14 cellular contexts compared by ENCODE assay signal in the genomic region with DNA sequence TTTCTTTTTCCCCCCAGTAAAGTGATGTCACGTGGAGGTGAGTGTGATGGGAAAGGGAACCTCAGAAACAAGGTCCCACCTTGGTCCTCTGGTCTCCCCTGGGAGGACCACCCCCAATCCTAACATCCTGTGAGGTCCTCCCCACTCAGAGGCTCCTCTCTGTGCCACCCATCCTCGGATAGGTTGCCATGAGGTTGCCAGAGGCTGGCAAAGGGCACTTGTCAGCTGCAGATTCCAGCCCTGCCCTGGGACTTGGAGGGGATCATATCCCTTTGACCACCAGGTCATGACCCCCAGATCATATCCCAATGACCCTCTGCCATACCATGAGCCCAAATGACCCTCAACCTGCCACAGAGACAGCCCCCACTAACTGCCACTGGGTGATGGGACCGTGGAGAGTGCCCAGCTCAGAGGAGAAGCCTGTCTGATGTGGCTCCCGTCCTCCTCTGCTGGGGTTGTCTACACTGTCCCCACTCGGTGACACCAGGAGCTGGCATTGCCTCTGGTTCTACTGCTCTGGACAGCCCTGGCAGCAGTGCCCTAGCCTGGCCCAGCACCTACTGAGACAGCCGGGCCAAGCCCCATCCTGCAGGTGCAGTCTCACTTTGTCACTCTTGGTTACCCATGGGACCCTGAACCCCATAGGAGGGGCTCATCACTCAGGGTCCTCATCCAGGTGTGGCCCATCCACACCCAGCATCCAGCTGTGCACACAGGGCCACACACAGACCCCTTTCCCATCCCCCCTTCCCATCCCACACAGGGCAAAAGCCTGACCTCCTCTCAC.
DNase-seq lines count a peak whose midpoint lies in the region; ATAC-seq, FAIRE-seq and TF ChIP-seq lines count a peak whose summit lies in the region.
"Had no signal": no experiment of that assay in that cellular context is flagged by ENCODE, and none has a peak within 500 bp of the region (broad histone marks: within the 10 kb centered on the region; RNA-seq: fewer than 3 reads in every experiment).

No MANE protein-coding gene starts in this region.

- H3K79me1 ChIP-seq in H1 (ENCODE audit: low read depth, low read length) (no peaks in the 10 kb centered on the region), neuronal stem cell (ENCODE audit: low read depth, low read length) (peaks cover 5% of the 10 kb centered on the region)

- H3K23ac ChIP-seq in H1 (ENCODE audit: insufficient read length), result no peak overlapping the region
- H3K23ac ChIP-seq in neuronal stem cell (ENCODE audit: low read depth, low read length, poor library complexity), result peak overlapping the region; percentile 98

- H2BK20ac ChIP-seq in H1 (ENCODE audit: low read length), result no peak overlapping the region

- TF ChIP-seq POLR2A in right lobe of liver (IDR thresholded peaks at IDR 0.05), result no peak
- TF ChIP-seq POLR2A in HepG2 (IDR thresholded peaks at IDR 0.05; ENCODE audit: insufficient read depth in 1 of 2, low read depth in 2 of 2, low read length in 2 of 2), result no peak
- TF ChIP-seq POLR2A in H1 (IDR thresholded peaks at IDR 0.05; ENCODE audit: control extremely low read depth in 1 of 2, low read depth in 2 of 2, low read length in 2 of 2), result no peak
- no peak for TF ChIP-seq POLR2A in uterus (IDR thresholded peaks at IDR 0.05)

- H3K4ac ChIP-seq in H1 (replicated peaks; ENCODE audit: insufficient read length, low read depth, low read length) (no peak overlapping the region), neuronal stem cell (ENCODE audit: low read length) (peak overlapping the region; percentile 66)

- no peak overlapping the region for H3K18ac ChIP-seq in H1 (ENCODE audit: extremely low read depth, low read length)
- peak overlapping the region; percentile 76 for H3K18ac ChIP-seq in neuronal stem cell (ENCODE audit: low read length)

- H3K9me3 ChIP-seq in right lobe of liver, result no peaks in the 10 kb centered on the region
- no peaks in the 10 kb centered on the region for H3K9me3 ChIP-seq in HepG2 (ENCODE audit: low read length)
- H3K9me3 ChIP-seq in H1 (ENCODE audit: insufficient read depth in 2 of 2, low read depth in 1 of 2, low read length in 1 of 2), result peaks cover 0 to 5% of the 10 kb centered on the region in 2 experiments; a peak in 1 of 4 replicates
- peaks cover 2 to 5% of the 10 kb centered on the region in 2 donors for H3K9me3 ChIP-seq in neuronal stem cell (replicated peaks in 1 of 2; ENCODE audit: control insufficient read depth in 2 of 2, insufficient read depth in 1 of 2, low read depth in 1 of 2, low read length in 2 of 2)
- no peaks in the 10 kb centered on the region for H3K9me3 ChIP-seq in uterus

- BruUV-seq in HepG2 (replicated peaks; lab: Mats Ljungman, UMichigan), result no TSS peak

- no peak overlapping the region for H2AFZ ChIP-seq in HepG2 (ENCODE audit: low read length)
- no peak overlapping the region for H2AFZ ChIP-seq in H1 (ENCODE audit: low read length)
- H2AFZ ChIP-seq in neuronal stem cell (ENCODE audit: low read length), result no peak overlapping the region

- ATAC-seq in right lobe of liver, result no peak
- no peak for ATAC-seq in HepG2
- ATAC-seq in HG02870 (IDR thresholded peaks at IDR 0.05; ENCODE audit: unreplicated experiment), result no peak

- H3K4me1 ChIP-seq in right lobe of liver (no peaks in the 10 kb centered on the region), HepG2 (ENCODE audit: insufficient read depth, low read length) (peaks cover 25% of the 10 kb centered on the region), H1 (replicated peaks in 1 of 4; ENCODE audit: control insufficient read depth in 3 of 4, insufficient read depth in 4 of 4, low read length in 3 of 4) (peaks cover 0 to 14% (median 6%) of the 10 kb centered on the region in 4 experiments; a peak in 5 of 7 replicates), neuronal stem cell (ENCODE audit: control insufficient read depth in 2 of 2, insufficient read depth in 1 of 2, low read depth in 1 of 2, low read length in 2 of 2) (peaks cover 5 to 12% of the 10 kb centered on the region in 2 donors), uterus (no peaks in the 10 kb centered on the region)

- H3K27me3 ChIP-seq in right lobe of liver, result no peaks in the 10 kb centered on the region
- peaks cover 22 to 53% of the 10 kb centered on the region in 2 experiments for H3K27me3 ChIP-seq in HepG2 (ENCODE audit: control insufficient read depth in 1 of 2, insufficient read depth in 2 of 2, low read length in 2 of 2)
- H3K27me3 ChIP-seq in H1 (replicated peaks in 1 of 4; ENCODE audit: control insufficient read depth in 3 of 4, extremely low read depth in 1 of 4, insufficient read depth in 3 of 4, low read length in 3 of 4), result peaks cover 0 to 46% (median 31%) of the 10 kb centered on the region in 4 experiments; a peak in 5 of 7 replicates
- H3K27me3 ChIP-seq in neuronal stem cell (ENCODE audit: control insufficient read depth in 3 of 3, insufficient read depth in 3 of 3, low read depth in 1 of 3, low read length in 3 of 3), result peaks cover 0 to 28% (median 7%) of the 10 kb centered on the region in 3 experiments
- H3K27me3 ChIP-seq in uterus, result no peaks in the 10 kb centered on the region

- in situ Hi-C loops in HepG2 (cut with HindIII; ENCODE audit: extremely low pct_ligation_motif_present, low pct_unique_long_range_greater_than_20kb), result no loop called here

- H3K23me2 ChIP-seq in H1 (ENCODE audit: low read depth, low read length), result no peaks in the 10 kb centered on the region

- H2BK120ac ChIP-seq in H1 (replicated peaks; ENCODE audit: low read depth, low read length) (no peak overlapping the region), neuronal stem cell (ENCODE audit: low read depth, low read length) (no peak overlapping the region)

- intact Hi-C loops in right lobe of liver (cut with DNase I), result no loop called here
- intact Hi-C loops in HepG2 (cut with micrococcal nuclease; ENCODE audit: unreplicated experiment), result no loop called here
- intact Hi-C loops in uterus (cut with DNase I; ENCODE audit: low total_unique reads), result no loop called here

- no peaks in the 10 kb centered on the region for H3K79me2 ChIP-seq in HepG2 (ENCODE audit: insufficient read depth, low read length)
- H3K79me2 ChIP-seq in H1 (ENCODE audit: control insufficient read depth in 1 of 2, insufficient read depth in 2 of 2, low read length in 2 of 2), result no peaks in the 10 kb centered on the region

- FAIRE-seq in HepG2 (lab: Jason Lieb, UNC), result no peak
- FAIRE-seq in H1 (lab: Jason Lieb, UNC), result no peak
- FAIRE-seq: bronchial epithelial cell, endothelial cell of umbilical vein, urothelium cell line had no signal

- H3K4me2 ChIP-seq in HepG2 (ENCODE audit: low read depth, low read length), result no peak overlapping the region
- H3K4me2 ChIP-seq in H1 (ENCODE audit: insufficient read depth in 1 of 2, low read depth in 2 of 2, low read length in 2 of 2), result no peak overlapping the region
- H3K4me2 ChIP-seq in neuronal stem cell (ENCODE audit: insufficient read depth, low read length, poor library complexity, severe bottlenecking), result no peak overlapping the region

- no peak overlapping the region for H3K27ac ChIP-seq in right lobe of liver
- no peak overlapping the region for H3K27ac ChIP-seq in HepG2 (ENCODE audit: extremely low read length, insufficient read depth, low read length)
- H3K27ac ChIP-seq in H1 (ENCODE audit: low read depth, low read length), result no peak overlapping the region
- H3K27ac ChIP-seq in neuronal stem cell (replicated peaks; ENCODE audit: low read length), result no peak overlapping the region
- H3K27ac ChIP-seq in uterus, result no peak overlapping the region
- H3K27ac ChIP-seq: SK-N-MC had no signal

- 100% methylated on average over 1 of the region's 6 CpGs for WGBS in right lobe of liver (ENCODE audit: insufficient coverage, low coverage, low lambda C conversion rate, missing lambda C conversion rate)
- 36% methylated on average over 3 of the region's 6 CpGs for WGBS in HepG2 (ENCODE audit: low lambda C conversion rate)
- 94% methylated on average over 6 of the region's 6 CpGs; no CpG with 5 or more reads in 1 of the 2 experiments for WGBS in H1 (ENCODE audit: extremely low coverage in 1 of 2, insufficient coverage in 1 of 2, insufficient read length in 1 of 2, insufficient replicate concordance in 2 of 2, low coverage in 1 of 2, low lambda C conversion rate in 2 of 2, missing lambda C conversion rate in 1 of 2), 2 experiments
- WGBS in neuronal stem cell (ENCODE audit: extremely low coverage in 2 of 2, insufficient read length in 2 of 2, insufficient replicate concordance in 1 of 2), 2 donors, result no CpG with 5 or more reads among the region's 6 CpGs

- H4K5ac ChIP-seq in H1 (ENCODE audit: insufficient read length, low read depth, low read length), result no peak overlapping the region

- H2BK12ac ChIP-seq in H1 (ENCODE audit: low read depth, low read length) (peak overlapping the region; percentile 77; the same call in 1 of the 2 replicates), neuronal stem cell (ENCODE audit: low read length) (peak overlapping the region; percentile 73)

- DNase-seq in right lobe of liver (peak in 2 of 3 donors; percentile 2 to 42), HepG2 (ENCODE audit: low spot score) (no peak), H1 (ENCODE audit: low read depth in 1 of 2, low spot score in 2 of 2) (no peak), neuronal stem cell (ENCODE audit: low spot score) (no peak), uterus (peak; percentile 11 to 17), pons (ENCODE audit: low spot score) (no peak), kidney glomerular epithelial cell (lab: John Stamatoyannopoulos, UW) (no peak)
- DNase-seq: DMS79, NCI-H1092 had no signal

- H3K4me3 ChIP-seq in right lobe of liver, result no peak overlapping the region
- H3K4me3 ChIP-seq in HepG2 (replicated peaks in 1 of 3; ENCODE audit: insufficient read depth in 1 of 3, low read depth in 2 of 3, low read length in 3 of 3), result no peak overlapping the region
- H3K4me3 ChIP-seq in H1 (ENCODE audit: extremely low read depth in 1 of 4, insufficient read depth in 2 of 4, low read depth in 3 of 4, low read length in 4 of 4), result no peak overlapping the region
- H3K4me3 ChIP-seq in neuronal stem cell (ENCODE audit: low read length in 2 of 2), result peak overlapping the region in 1 of 2 donors; percentile 29
- no peak overlapping the region for H3K4me3 ChIP-seq in uterus
- H3K4me3 ChIP-seq: SK-N-MC had no signal

- H4K20me1 ChIP-seq in HepG2 (ENCODE audit: insufficient read depth, low read length) (0 out of 2 replicates have a peak, but pooled peaks cover 2% of the 10 kb centered on the region), H1 (replicated peaks in 1 of 2; ENCODE audit: control insufficient read depth in 1 of 2, insufficient read depth in 2 of 2, low read length in 2 of 2) (no peaks in the 10 kb centered on the region)

- POLR2A ChIA-PET in HepG2 (lab: Yijun Ruan, JAX), result no interaction called here
- POLR2A ChIA-PET in H1 (lab: Charles Lee; ENCODE audit: partially characterized antibody), result interaction anchor here (1.4 to 2.0 kb wide), 2 partner anchors 15 to 97 kb away, joined by 4 to 6 read pairs; no protein-coding TSS in a partner anchor

- no peaks in the 10 kb centered on the region for H3K36me3 ChIP-seq in right lobe of liver
- no peaks in the 10 kb centered on the region for H3K36me3 ChIP-seq in HepG2 (replicated peaks in 1 of 2; ENCODE audit: control insufficient read depth in 1 of 2, insufficient read depth in 2 of 2, low read length in 2 of 2)
- H3K36me3 ChIP-seq in H1 (ENCODE audit: control insufficient read depth in 2 of 4, insufficient read depth in 4 of 4, low read length in 3 of 4), result no peaks in the 10 kb centered on the region
- no peaks in the 10 kb centered on the region for H3K36me3 ChIP-seq in neuronal stem cell (replicated peaks in 1 of 2; ENCODE audit: control insufficient read depth in 2 of 2, insufficient read depth in 2 of 2, low read length in 2 of 2)
- no peaks in the 10 kb centered on the region for H3K36me3 ChIP-seq in uterus

- TF ChIP-seq EP300 in HepG2 (IDR thresholded peaks at IDR 0.05; ENCODE audit: low read depth in 2 of 2, low read length in 2 of 2) (no peak), HepG2 (CRISPR knock-in tag; IDR thresholded peaks at IDR 0.05; ENCODE audit: borderline replicate concordance) (no peak), H1 (IDR thresholded peaks at IDR 0.05; ENCODE audit: borderline replicate concordance in 1 of 2, low read depth in 2 of 2, low read length in 2 of 2) (no peak)

- no peak overlapping the region for H2AK5ac ChIP-seq in H1 (ENCODE audit: low read depth, low read length)
- peak overlapping the region; percentile 83 for H2AK5ac ChIP-seq in neuronal stem cell (ENCODE audit: low read depth, low read length)

- H3K9ac ChIP-seq in HepG2 (ENCODE audit: insufficient read depth, low read depth, low read length), result no peak overlapping the region
- no peak overlapping the region for H3K9ac ChIP-seq in H1 (replicated peaks in 1 of 4; ENCODE audit: extremely low read depth in 1 of 4, low read depth in 3 of 4, low read length in 3 of 4)
- H3K9ac ChIP-seq in neuronal stem cell (ENCODE audit: low read depth, low read length, poor library complexity), result no peak overlapping the region

- CTCF ChIA-PET in HepG2 (lab: Yijun Ruan, JAX; ENCODE audit: low intra/inter-chr PET ratio, low total read pairs), result no interaction called here
- CTCF ChIA-PET in H1 (lab: Charles Lee; ENCODE audit: partially characterized antibody), result interaction anchor here (0.6 to 1.9 kb wide), 10 partner anchors 8 to 248 kb away, joined by 3 to 7 read pairs (median 3); no protein-coding TSS in a partner anchor

- no peak for TF ChIP-seq CTCF in right lobe of liver (IDR thresholded peaks at IDR 0.05)
- no peak for TF ChIP-seq CTCF in HepG2 (CRISPR knock-in tag; IDR thresholded peaks at IDR 0.05)
- TF ChIP-seq CTCF in H1 (IDR thresholded peaks at IDR 0.05; ENCODE audit: control extremely low read depth in 1 of 3, insufficient read depth in 1 of 3, low read depth in 1 of 3, low read length in 3 of 3), result no peak
- no peak for TF ChIP-seq CTCF in uterus (IDR thresholded peaks at IDR 0.05)

- H4K91ac ChIP-seq in H1 (replicated peaks; ENCODE audit: insufficient read length, low read length) (no peak overlapping the region), neuronal stem cell (ENCODE audit: low read depth, low read length, poor library complexity) (no peak overlapping the region)

- H2BK15ac ChIP-seq in H1 (ENCODE audit: low read length) (peak overlapping the region; percentile 81; the same call in 1 of the 2 replicates), neuronal stem cell (ENCODE audit: low read length) (peak overlapping the region; percentile 89)

- TF ChIP-seq RAD21 in HepG2 (CRISPR knock-in tag; IDR thresholded peaks at IDR 0.05) (no peak), H1 (IDR thresholded peaks at IDR 0.05 in 1 of 2, conservative IDR thresholded peaks at IDR 0.05 in 1 of 2; ENCODE audit: low read depth in 2 of 2, low read length in 2 of 2) (no peak)

- H2BK5ac ChIP-seq in H1 (ENCODE audit: low read depth, low read length) (no peak overlapping the region), neuronal stem cell (ENCODE audit: low read length) (peak overlapping the region; percentile 82)

- peak overlapping the region; percentile 80; the same call in 1 of the 2 replicates for H4K8ac ChIP-seq in H1 (ENCODE audit: extremely low read depth, insufficient read depth, low read length)
- H4K8ac ChIP-seq in neuronal stem cell (ENCODE audit: low read depth, low read length), result no peak overlapping the region

- no peak overlapping the region for H3K56ac ChIP-seq in H1 (replicated peaks; ENCODE audit: insufficient read length, low read depth, low read length)

- H3K14ac ChIP-seq in H1 (ENCODE audit: insufficient read length), result no peak overlapping the region
- H3K14ac ChIP-seq in neuronal stem cell (ENCODE audit: low read length), result peak overlapping the region; percentile 97

Comparison
In these comparisons a context has a peak if more than half of its experiments do, and no peak if none do; other contexts are left out.
1. DNase-seq: peak in right lobe of liver (2 of 3) and uterus (2 of 2); none in HepG2 (single experiment), H1 (0 of 2), neuronal stem cell (single experiment), pons (single experiment) and kidney glomerular epithelial cell (single experiment).